In genomic region chr5:131641494-131641893, GRCh38 we compare ENCODE assay signal across 16 cellular contexts.
"Had no signal": no experiment of that assay in that cellular context is flagged by ENCODE, and none has a peak within 500 bp of the region (broad histone marks: within the 10 kb centered on the region; RNA-seq: fewer than 3 reads in every experiment).

No MANE protein-coding gene starts in this region.

- H3K27me3 Mint-ChIP-seq: dendritic cell treated with granulocyte-macrophage colony-stimulating factor and Interleukin-4, amounts not matched to agents 40 ng/mL and 50 ng/mL, for 4 days; effector memory CD8-positive, alpha-beta T cell; naive B cell had no signal

- ATAC-seq: effector memory CD8-positive, alpha-beta T cell; gastrocnemius medialis; heart right ventricle had no signal

- H3K4me3 ChIP-seq: esophagus muscularis mucosa, gastrocnemius medialis, heart right ventricle, ovary, right atrium auricular region, stomach, thoracic aorta, transverse colon had no signal

- H3K27me3 ChIP-seq: esophagus muscularis mucosa, gastrocnemius medialis, heart right ventricle, ovary, right atrium auricular region, stomach, transverse colon had no signal

- H3K4me3 Mint-ChIP-seq: dendritic cell treated with granulocyte-macrophage colony-stimulating factor and Interleukin-4, amounts not matched to agents 40 ng/mL and 50 ng/mL, for 4 days; effector memory CD8-positive, alpha-beta T cell had no signal

- H3K27ac Mint-ChIP-seq: dendritic cell treated with granulocyte-macrophage colony-stimulating factor and Interleukin-4, amounts not matched to agents 40 ng/mL and 50 ng/mL, for 4 days; effector memory CD8-positive, alpha-beta T cell had no signal

- H3K36me3 ChIP-seq: ovary, thoracic aorta had no signal

- H3K27ac ChIP-seq: esophagus muscularis mucosa, gastrocnemius medialis, ovary, right atrium auricular region, stomach, thoracic aorta, transverse colon had no signal

- H3K36me3 Mint-ChIP-seq: naive B cell had no signal

- H3K9me3 Mint-ChIP-seq: dendritic cell treated with granulocyte-macrophage colony-stimulating factor and Interleukin-4, amounts not matched to agents 40 ng/mL and 50 ng/mL, for 4 days; effector memory CD8-positive, alpha-beta T cell; naive B cell had no signal

- DNase-seq: effector memory CD8-positive, alpha-beta T cell; gastrocnemius medialis; heart right ventricle; kidney glomerular epithelial cell; mesendoderm; naive B cell; ovary; small intestine; stimulated activated CD4-positive, alpha-beta T cell treated with anti-CD3 and anti-CD28 coated beads, Interleukin-12 subunit alpha, Interleukin-12 subunit beta, amount 100 ng/mL, for 4 hours; stomach; substantia nigra; transverse colon had no signal

- H3K9me3 ChIP-seq: esophagus muscularis mucosa, gastrocnemius medialis, heart right ventricle, ovary, right atrium auricular region, stomach, thoracic aorta, transverse colon had no signal
